In genomic region chr15:66725468-66725785, GRCh38 we compare ENCODE assay signal across 1 cellular context.
TF ChIP-seq lines count a peak whose summit lies in the region.

No MANE protein-coding gene starts in this region.

TF ChIP-seq in SK-N-SH, 30 proteins besides CTCF, POLR2A, EP300 and RAD21 (continued from another document):
- TF ChIP-seq REST (IDR thresholded peaks at IDR 0.05; ENCODE audit: low read depth, low read length) (peak; percentile 82; the same call in 1 of the 2 replicates), MXI1 (IDR thresholded peaks at IDR 0.05; ENCODE audit: low read depth, low read length) (no peak), POLR2AphosphoS5 (IDR thresholded peaks at IDR 0.05; ENCODE audit: low read depth, low read length) (no peak), FOXJ3 (CRISPR knock-in tag; IDR thresholded peaks at IDR 0.05) (no peak), TAF1 (IDR thresholded peaks at IDR 0.05; ENCODE audit: borderline replicate concordance, low read depth, low read length) (no peak), PBX3 (IDR thresholded peaks at IDR 0.05) (peak; percentile 20; the same call in 1 of the 2 replicates), SMC3 (IDR thresholded peaks at IDR 0.05; ENCODE audit: low read depth, low read length) (no peak), YY1 (IDR thresholded peaks at IDR 0.05; ENCODE audit: low read depth) (no peak), IRF3 (IDR thresholded peaks at IDR 0.05; ENCODE audit: low read depth, low read length) (no peak), FOSL2 (IDR thresholded peaks at IDR 0.05; ENCODE audit: borderline replicate concordance, low read depth) (no peak), TCF12 (IDR thresholded peaks at IDR 0.05) (no peak; the same call in 1 of the 2 replicates)
